ENCODE assay signal across 8 cellular contexts in the genomic region with DNA sequence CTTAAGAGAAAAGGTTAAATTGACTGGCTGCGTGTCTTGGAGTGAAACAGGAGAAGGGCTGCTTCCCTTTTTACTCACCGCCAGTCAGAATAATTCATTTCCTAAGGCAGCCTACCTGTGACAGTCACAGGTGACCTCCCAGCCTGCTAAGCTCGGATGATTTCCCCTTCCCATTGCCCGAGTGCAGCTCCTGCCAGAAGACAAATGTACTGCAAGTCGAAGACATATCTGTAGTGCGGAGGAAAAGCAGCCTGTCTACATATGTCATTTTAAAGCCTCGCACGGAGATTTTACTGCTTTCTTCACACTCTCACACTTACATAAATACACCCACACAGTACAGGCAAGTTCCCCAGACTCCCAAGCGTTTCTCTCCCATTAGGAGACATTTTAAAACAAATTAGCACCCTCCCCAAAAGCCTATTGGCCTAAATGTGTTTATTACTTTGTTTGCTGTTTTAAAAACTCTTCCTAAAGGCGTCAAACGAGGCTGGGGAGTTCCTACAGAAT.
DNase-seq lines count a peak whose midpoint lies in the region; TF ChIP-seq lines count a peak whose summit lies in the region.

No MANE protein-coding gene starts in this region.

- H3K36me3 Mint-ChIP-seq in H9 (ENCODE audit: insufficient read depth in 1 of 3, low read depth in 3 of 3): no peaks in the 10 kb centered on the region

- no peak overlapping the region for H3K14ac ChIP-seq in H9 (ENCODE audit: insufficient read depth, low read length)

- H3K56ac ChIP-seq in H9 (ENCODE audit: insufficient read length, low read depth, low read length): no peak overlapping the region

- H3K9me3 ChIP-seq in H9 (ENCODE audit: control insufficient read depth, low read depth, low read length): no peaks in the 10 kb centered on the region
- no peaks in the 10 kb centered on the region for H3K9me3 ChIP-seq in endocrine pancreas (ENCODE audit: control insufficient read depth, low read length)

- no CpG with 5 or more reads among the region's 11 CpGs for WGBS in H9 (ENCODE audit: extremely low coverage, insufficient read length, low lambda C conversion rate)

- H3K27ac Mint-ChIP-seq in H9: peak overlapping the region in 2 of 3 experiments; percentile 2 to 77; a peak in 4 of 7 replicates

- no peaks in the 10 kb centered on the region for H3K9me3 Mint-ChIP-seq in H9

- no peak overlapping the region for H3K18ac ChIP-seq in H9 (ENCODE audit: insufficient read length, low read depth, low read length)

- H3K27me3 ChIP-seq in H9 (ENCODE audit: insufficient read depth, low read length) (no peaks in the 10 kb centered on the region), endocrine pancreas (ENCODE audit: control insufficient read depth, insufficient read depth, low read length) (no peaks in the 10 kb centered on the region)

- peak overlapping the region; percentile 53 for H3K4me2 ChIP-seq in H9 (ENCODE audit: insufficient read depth, insufficient read length, low read length)

- no peak overlapping the region for H2BK5ac ChIP-seq in H9 (ENCODE audit: insufficient read length, low read length)

- H2BK20ac ChIP-seq in H9 (ENCODE audit: low read depth, low read length, poor library complexity, severe bottlenecking): no peak overlapping the region

- H4K91ac ChIP-seq in H9 (ENCODE audit: insufficient read length, low read depth, low read length): no peak overlapping the region

- no peak overlapping the region for H2BK15ac ChIP-seq in H9 (ENCODE audit: low read depth, low read length)

- H2BK12ac ChIP-seq in H9 (ENCODE audit: insufficient read length, low read depth, low read length): no peak overlapping the region

- no peaks in the 10 kb centered on the region for H3K79me2 ChIP-seq in H9 (ENCODE audit: insufficient read depth, low read length)

- TF ChIP-seq CTCF in GM12875 (IDR thresholded peaks at IDR 0.05; ENCODE audit: borderline replicate concordance, insufficient read depth, low read depth, low read length) (peak; percentile 15; the same call in 1 of the 2 replicates), H9 (conservative IDR thresholded peaks at IDR 0.05) (no peak)

- no peak overlapping the region for H3K4ac ChIP-seq in H9 (ENCODE audit: low read depth, low read length)

- H4K8ac ChIP-seq in H9 (replicated peaks; ENCODE audit: insufficient read length, low read depth, low read length): no peak overlapping the region

- no peak overlapping the region for H2AFZ ChIP-seq in H9 (ENCODE audit: low read length)

- no peaks in the 10 kb centered on the region for H4K20me1 ChIP-seq in H9 (ENCODE audit: control insufficient read depth, insufficient read depth, insufficient read length)

- peaks cover 67 to 70% of the 10 kb centered on the region in 2 experiments for H3K4me1 Mint-ChIP-seq in H9

- H3K9ac ChIP-seq in H9 (ENCODE audit: extremely low read depth, insufficient read length, low read length) (no peak overlapping the region), endocrine pancreas (ENCODE audit: control insufficient read depth, insufficient read depth, low read length) (no peak overlapping the region)

- no peak overlapping the region for H4K5ac ChIP-seq in H9 (ENCODE audit: insufficient read length, low read depth, low read length)

- no peak overlapping the region for H2BK120ac ChIP-seq in H9 (ENCODE audit: low read depth, low read length, poor library complexity, severe bottlenecking)

- no peaks in the 10 kb centered on the region for H3K79me1 ChIP-seq in H9 (ENCODE audit: insufficient read depth, low read depth, low read length, poor library complexity, severe bottlenecking)

- peak overlapping the region; percentile 8 to 21; a peak in 2 of 5 replicates for H3K4me3 Mint-ChIP-seq in H9

- no peaks in the 10 kb centered on the region for H3K27me3 Mint-ChIP-seq in H9 (ENCODE audit: low read depth)

- DNase-seq in H9 (peak; percentile 70), NCI-H146 treated with DMSO at 0.1 percent for 48 hours (lab: John Stamatoyannopoulos, UW; ENCODE audit: unreplicated experiment) (peak; percentile 16), myocyte (ENCODE audit: low read depth) (peak; percentile 47), NCI-H1436 treated with DMSO at 0.1 percent for 48 hours (lab: John Stamatoyannopoulos, UW) (no peak), dedifferentiated amniotic fluid mesenchymal stem cell (ENCODE audit: extremely low spot score) (no peak)
- no peak for DNase-seq in activated T-cell treated with anti-CD3 and anti-CD28 coated beads, Interleukin-2, amount 50 U/mL, for 1 hour

- H3K4me1 ChIP-seq in H9 (ENCODE audit: insufficient read depth, low read length) (peaks cover 10% of the 10 kb centered on the region), endocrine pancreas (ENCODE audit: control insufficient read depth, insufficient read depth, low read length) (peaks cover 42% of the 10 kb centered on the region)

- H3K36me3 ChIP-seq in endocrine pancreas (ENCODE audit: control insufficient read depth, insufficient read depth, low read length): no peaks in the 10 kb centered on the region

- no peak overlapping the region for H3T11ph ChIP-seq in H9 (ENCODE audit: low read length)

- no peak overlapping the region for H2AK5ac ChIP-seq in H9 (ENCODE audit: insufficient read length, low read length)

- no peak overlapping the region for H3K27ac ChIP-seq in H9 (ENCODE audit: insufficient read length, low read depth, low read length)

- no peaks in the 10 kb centered on the region for H3K23me2 ChIP-seq in H9 (ENCODE audit: insufficient read length, low read depth, low read length, poor library complexity, severe bottlenecking)

- no peak overlapping the region for H3K23ac ChIP-seq in H9 (ENCODE audit: insufficient read length, low read depth, low read length)

- no peak overlapping the region for H3K4me3 ChIP-seq in GM12875 (ENCODE audit: low read depth, low read length)
- H3K4me3 ChIP-seq in endocrine pancreas (ENCODE audit: control insufficient read depth, insufficient read depth, low read length): peak overlapping the region; percentile 7

Comparison
In these comparisons a context has a peak if more than half of its experiments do, and no peak if none do; other contexts are left out.
1. DNase-seq: peak in H9 (single experiment), NCI-H146 treated with DMSO at 0.1 percent for 48 hours (single experiment) and myocyte (single experiment); none in NCI-H1436 treated with DMSO at 0.1 percent for 48 hours (single experiment), activated T-cell treated with anti-CD3 and anti-CD28 coated beads, Interleukin-2, amount 50 U/mL, for 1 hour (single experiment) and dedifferentiated amniotic fluid mesenchymal stem cell (single experiment).